8 cellular contexts compared by ENCODE assay signal in the genomic region with DNA sequence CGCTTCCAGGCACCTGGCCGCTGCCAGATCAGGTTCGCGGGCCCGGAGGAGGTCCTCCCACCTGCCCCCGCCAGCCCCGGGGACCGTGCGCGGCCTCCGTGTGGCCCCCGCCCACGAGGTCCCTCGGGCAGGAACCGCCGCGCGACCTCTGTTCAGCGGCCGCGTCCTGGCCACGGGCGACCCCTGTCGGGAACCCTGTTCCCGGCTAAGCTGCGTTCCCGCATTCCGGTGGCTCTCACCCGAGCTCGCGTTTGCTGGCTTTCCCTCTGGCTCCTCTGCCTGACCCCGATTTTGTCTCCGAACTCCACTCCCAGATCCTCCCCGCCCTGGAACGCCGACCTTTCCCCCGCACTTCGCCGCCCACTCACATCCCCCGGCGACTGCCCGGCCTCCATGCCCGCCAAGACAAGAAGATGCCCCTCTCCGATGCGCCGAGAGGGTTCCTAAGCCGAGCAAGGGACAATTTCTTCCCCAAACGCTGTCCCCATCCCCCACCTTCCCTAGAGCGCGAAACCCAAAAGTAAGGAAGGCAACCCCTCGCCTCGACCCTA. TPM values are rescaled to one million over a fixed set of nuclear protein-coding genes. Genes with fewer than 3 reads are reported as not detected.
DNase-seq lines count a peak whose midpoint lies in the region; ATAC-seq, FAIRE-seq and TF ChIP-seq lines count a peak whose summit lies in the region.

No MANE protein-coding gene starts in this region.

- peak overlapping the region; percentile 92 for H3K27ac Mint-ChIP-seq in activated T-helper 17 cell treated with anti-CD3 and anti-CD28 coated beads, Interleukin-2, amount 50 U/mL, for 72 hours
- H3K27ac Mint-ChIP-seq in neural crest cell (ENCODE audit: unreplicated experiment) = no peak overlapping the region

- H3K27me3 Mint-ChIP-seq in activated T-helper 17 cell treated with anti-CD3 and anti-CD28 coated beads, Interleukin-2, amount 50 U/mL, for 72 hours = peaks cover under 1% of the 10 kb centered on the region
- H3K27me3 Mint-ChIP-seq in neural crest cell (ENCODE audit: low read depth) = peaks cover 91% of the 10 kb centered on the region

- H3K4me1 ChIP-seq in urinary bladder (ENCODE audit: insufficient read depth) = no peaks in the 10 kb centered on the region

- peaks cover 39% of the 10 kb centered on the region for H3K36me3 Mint-ChIP-seq in activated T-helper 17 cell treated with anti-CD3 and anti-CD28 coated beads, Interleukin-2, amount 50 U/mL, for 72 hours (ENCODE audit: low read depth)
- H3K36me3 Mint-ChIP-seq in neural crest cell (ENCODE audit: low read depth) = peaks cover 9% of the 10 kb centered on the region

- no peak for FAIRE-seq in frontal cortex (lab: Jason Lieb, UNC)

- H3K27ac ChIP-seq in 22Rv1 (no peak overlapping the region; the same call in 1 of the 2 replicates), urinary bladder (ENCODE audit: low read depth) (peak overlapping the region; percentile 80)

- peaks cover 36% of the 10 kb centered on the region for H3K4me1 Mint-ChIP-seq in activated T-helper 17 cell treated with anti-CD3 and anti-CD28 coated beads, Interleukin-2, amount 50 U/mL, for 72 hours
- H3K4me1 Mint-ChIP-seq in neural crest cell = peaks cover 39% of the 10 kb centered on the region

- peak; percentile 13 for ATAC-seq in activated T-helper 17 cell treated with anti-CD3 and anti-CD28 coated beads, Interleukin-2, amount 50 U/mL, for 72 hours (replicated peaks)

- peak; percentile 84 for TF ChIP-seq CTCF in 22Rv1 (IDR thresholded peaks at IDR 0.05)
- TF ChIP-seq CTCF in neural crest cell (conservative IDR thresholded peaks at IDR 0.05) = peak; percentile 62

- no peaks in the 10 kb centered on the region for H3K36me3 ChIP-seq in urinary bladder (ENCODE audit: insufficient read depth)

- peak; percentile 53 for DNase-seq in GM19238 (ENCODE audit: insufficient read length, low spot score)
- DNase-seq in NAMALWA (ENCODE audit: low spot score) = peak; percentile 33
- peak; percentile 76 to 81 for DNase-seq in frontal cortex (ENCODE audit: low spot score in 2 of 2)
- peak; percentile 68 for DNase-seq in neural crest cell (ENCODE audit: low read depth, low spot score)
- no peak for DNase-seq in NCI-H524 treated with DMSO at 0.1 percent for 48 hours (lab: John Stamatoyannopoulos, UW)

- under 1% methylated on average over 52 of the region's 52 CpGs for WGBS in urinary bladder

- H3K9me3 Mint-ChIP-seq in activated T-helper 17 cell treated with anti-CD3 and anti-CD28 coated beads, Interleukin-2, amount 50 U/mL, for 72 hours = no peaks in the 10 kb centered on the region
- no peaks in the 10 kb centered on the region for H3K9me3 Mint-ChIP-seq in neural crest cell

- peak overlapping the region; percentile 55 for H3K4me3 ChIP-seq in urinary bladder (ENCODE audit: low read depth, low read length)

- H3K4me3 Mint-ChIP-seq in activated T-helper 17 cell treated with anti-CD3 and anti-CD28 coated beads, Interleukin-2, amount 50 U/mL, for 72 hours = peak overlapping the region; percentile 97
- peak overlapping the region; percentile 98 for H3K4me3 Mint-ChIP-seq in neural crest cell

RNA-seq across cellular contexts. Expression of gene SFMBT2, which starts 2.3 kb away (rescaled TPM):
- total RNA-seq in activated T-helper 17 cell treated with anti-CD3 and anti-CD28 coated beads, Interleukin-2, amount 50 U/mL, for 72 hours = 10 to 100 TPM; 20.4 to 24.8 TPM
- total RNA-seq in frontal cortex (22.0 TPM), neural crest cell (7.0 and 8.8 TPM in 2 replicates), urinary bladder (30.9 TPM)
- polyA plus RNA-seq in urinary bladder = 5.0 TPM
